In genomic region chr12:126617312-126617711, GRCh38 we compare ENCODE assay signal across 10 cellular contexts.
DNase-seq lines count a peak whose midpoint lies in the region; ATAC-seq, FAIRE-seq and TF ChIP-seq lines count a peak whose summit lies in the region.
"Had no signal": no experiment of that assay in that cellular context is flagged by ENCODE, and none has a peak within 500 bp of the region (broad histone marks: within the 10 kb centered on the region; RNA-seq: fewer than 3 reads in every experiment).

No MANE protein-coding gene starts in this region.

- H3F3A ChIP-seq in DOHH2 (ENCODE audit: control insufficient read depth, insufficient read depth), result no peaks in the 10 kb centered on the region

- TF ChIP-seq EP300 in HepG2 (IDR thresholded peaks at IDR 0.05; ENCODE audit: low read depth in 2 of 2, low read length in 2 of 2) (no peak), HepG2 (CRISPR knock-in tag; IDR thresholded peaks at IDR 0.05; ENCODE audit: borderline replicate concordance) (no peak)

- no peak for TF ChIP-seq POLR2A in HepG2 (IDR thresholded peaks at IDR 0.05; ENCODE audit: insufficient read depth in 1 of 2, low read depth in 2 of 2, low read length in 2 of 2)

- no peak overlapping the region for H3K4me3 ChIP-seq in DOHH2 (ENCODE audit: low read length)
- H3K4me3 ChIP-seq in HepG2 (replicated peaks in 1 of 3; ENCODE audit: insufficient read depth in 1 of 3, low read depth in 2 of 3, low read length in 3 of 3), result no peak overlapping the region

- FAIRE-seq in HepG2 (lab: Jason Lieb, UNC), result no peak

- WGBS in HepG2 (ENCODE audit: low lambda C conversion rate), result 47% methylated on average over 3 of the region's 5 CpGs

- H3K9ac ChIP-seq in HepG2 (ENCODE audit: insufficient read depth, low read depth, low read length), result no peak overlapping the region

- H3K4me2 ChIP-seq in DOHH2 (ENCODE audit: low read length), result no peak overlapping the region
- H3K4me2 ChIP-seq in HepG2 (ENCODE audit: low read depth, low read length), result no peak overlapping the region

- DNase-seq in HK-2 (ENCODE audit: unreplicated experiment), result peak; percentile 13
- DNase-seq in SK-N-DZ (ENCODE audit: low spot score), result peak; percentile 25
- DNase-seq in HepG2 (ENCODE audit: low spot score), result no peak
- no peak for DNase-seq in NCI-H226
- no peak for DNase-seq in occipital lobe (lab: John Stamatoyannopoulos, UW)
- DNase-seq in NCI-H2029 (lab: John Stamatoyannopoulos, UW), result no peak
- DNase-seq: activated CD4-positive, alpha-beta T cell treated with anti-CD3 and anti-CD28 coated beads, Interleukin-2, amount 50 U/mL, for 4 hours; glutamatergic neuron had no signal

- H3K27me3 ChIP-seq in DOHH2 (ENCODE audit: control insufficient read depth, low read length), result no peaks in the 10 kb centered on the region
- H3K27me3 ChIP-seq in HepG2 (ENCODE audit: control insufficient read depth in 1 of 2, insufficient read depth in 2 of 2, low read length in 2 of 2), result no peaks in the 10 kb centered on the region
- H3K27me3 ChIP-seq: neutrophil had no signal

- no peak for ATAC-seq in HepG2

- H3K4me1 ChIP-seq in DOHH2 (ENCODE audit: control insufficient read depth, low read length) (no peaks in the 10 kb centered on the region), HepG2 (ENCODE audit: insufficient read depth, low read length) (no peaks in the 10 kb centered on the region)

- intact Hi-C loops in HepG2 (cut with micrococcal nuclease; ENCODE audit: unreplicated experiment), result no loop called here

- H2AFZ ChIP-seq in HepG2 (ENCODE audit: low read length), result no peak overlapping the region

- H3K79me2 ChIP-seq in DOHH2 (ENCODE audit: control insufficient read depth, low read length), result no peaks in the 10 kb centered on the region
- H3K79me2 ChIP-seq in HepG2 (ENCODE audit: insufficient read depth, low read length), result no peaks in the 10 kb centered on the region

- no peaks in the 10 kb centered on the region for H3K9me2 ChIP-seq in DOHH2 (replicated peaks; ENCODE audit: control insufficient read depth, low read length)

- H3K9me3 ChIP-seq in DOHH2 (ENCODE audit: control insufficient read depth, insufficient read depth, low read length) (peaks cover 4% of the 10 kb centered on the region; the same call in 1 of the 2 replicates), HepG2 (ENCODE audit: low read length) (peaks cover 90% of the 10 kb centered on the region)
- H3K9me3 ChIP-seq: neutrophil had no signal

- POLR2A ChIA-PET in HepG2 (lab: Yijun Ruan, JAX), result no interaction called here

- no peak overlapping the region for H3K27ac ChIP-seq in DOHH2 (ENCODE audit: low read depth, low read length)
- no peak overlapping the region for H3K27ac ChIP-seq in HepG2 (ENCODE audit: extremely low read length, insufficient read depth, low read length)
- H3K27ac ChIP-seq: neutrophil had no signal

- in situ Hi-C loops in HepG2 (cut with HindIII; ENCODE audit: extremely low pct_ligation_motif_present, low pct_unique_long_range_greater_than_20kb), result no loop called here

- no peak for TF ChIP-seq RAD21 in HepG2 (CRISPR knock-in tag; IDR thresholded peaks at IDR 0.05)

- peak; percentile 39 for TF ChIP-seq CTCF in DOHH2 (IDR thresholded peaks at IDR 0.05; ENCODE audit: low read depth, low read length, poor library complexity, severe bottlenecking)
- TF ChIP-seq CTCF in HepG2 (CRISPR knock-in tag; IDR thresholded peaks at IDR 0.05), result no peak

- H3K36me3 ChIP-seq in DOHH2 (ENCODE audit: control insufficient read depth, low read length) (no peaks in the 10 kb centered on the region), HepG2 (replicated peaks in 1 of 2; ENCODE audit: control insufficient read depth in 1 of 2, insufficient read depth in 2 of 2, low read length in 2 of 2) (no peaks in the 10 kb centered on the region)
- H3K36me3 ChIP-seq: neutrophil had no signal

- H4K20me1 ChIP-seq in DOHH2 (ENCODE audit: control insufficient read depth, insufficient read depth, low read depth, low read length) (no peaks in the 10 kb centered on the region), HepG2 (ENCODE audit: insufficient read depth, low read length) (no peaks in the 10 kb centered on the region)

- CTCF ChIA-PET in HepG2 (lab: Yijun Ruan, JAX; ENCODE audit: low intra/inter-chr PET ratio, low total read pairs), result no interaction called here

- no TSS peak for BruUV-seq in HepG2 (replicated peaks; lab: Mats Ljungman, UMichigan)

TF ChIP-seq in HepG2, 621 proteins besides CTCF, POLR2A, EP300 and RAD21:
- TF ChIP-seq ZNF781 (CRISPR knock-in tag; IDR thresholded peaks at IDR 0.05; ENCODE audit: borderline replicate concordance, not compliant biosample characterization) (no peak), STAG1 (CRISPR knock-in tag; IDR thresholded peaks at IDR 0.05) (0 out of 2 replicates have a peak, but pooled peaks have one; percentile 4), ZNF878 (CRISPR knock-in tag; IDR thresholded peaks at IDR 0.05) (no peak), HMGXB3 (CRISPR knock-in tag; IDR thresholded peaks at IDR 0.05; ENCODE audit: borderline replicate concordance) (no peak), ZNF512 (CRISPR knock-in tag; IDR thresholded peaks at IDR 0.05) (no peak), IRF2 (CRISPR knock-in tag; IDR thresholded peaks at IDR 0.05) (no peak), NCOA1 (CRISPR knock-in tag; IDR thresholded peaks at IDR 0.05) (no peak), PATZ1 (CRISPR knock-in tag; IDR thresholded peaks at IDR 0.05) (no peak), ZFP82 (CRISPR knock-in tag; IDR thresholded peaks at IDR 0.05; ENCODE audit: borderline replicate concordance) (no peak), ZFX (CRISPR knock-in tag; IDR thresholded peaks at IDR 0.05; ENCODE audit: low read depth) (no peak), SMC3 (IDR thresholded peaks at IDR 0.05; ENCODE audit: low read length) (peak; percentile 12; the same call in 1 of the 2 replicates), ZNF660 (CRISPR knock-in tag; IDR thresholded peaks at IDR 0.05; ENCODE audit: borderline replicate concordance, low read depth) (no peak), YEATS4 (CRISPR knock-in tag; IDR thresholded peaks at IDR 0.05; ENCODE audit: borderline replicate concordance) (no peak), HOXD1 (CRISPR knock-in tag; IDR thresholded peaks at IDR 0.05) (no peak)

Comparison
In these comparisons a context has a peak if more than half of its experiments do, and no peak if none do; other contexts are left out.
1. DNase-seq: peak in HK-2 (single experiment) and SK-N-DZ (single experiment); none in HepG2 (single experiment), NCI-H226 (single experiment), occipital lobe (single experiment) and NCI-H2029 (single experiment).